ENCODE assay signal across 10 cellular contexts in genomic region chr11:76805206-76805913, GRCh38. TPM values are rescaled to one million over a fixed set of nuclear protein-coding genes. Genes with fewer than 3 reads are reported as not detected.
A peak's percentile ranks its signal among the peaks of the same experiment; 100 is the strongest.
DNase-seq lines count a peak whose midpoint lies in the region; ATAC-seq and TF ChIP-seq lines count a peak whose summit lies in the region.
"Had no signal": no experiment of that assay in that cellular context is flagged by ENCODE, and none has a peak within 500 bp of the region (broad histone marks: within the 10 kb centered on the region; RNA-seq: fewer than 3 reads in every experiment).

No MANE protein-coding gene starts in this region.

- H3K9me3 ChIP-seq in psoas muscle: no peaks in the 10 kb centered on the region
- H3K9me3 ChIP-seq in H9 (ENCODE audit: control insufficient read depth, low read depth, low read length): no peaks in the 10 kb centered on the region

- peaks cover 35% of the 10 kb centered on the region for H3K27me3 Mint-ChIP-seq in activated T-cell treated with anti-CD3 and anti-CD28 coated beads, Interleukin-2, amount 50 U/mL, for 24 hours
- peaks cover 39% of the 10 kb centered on the region for H3K27me3 Mint-ChIP-seq in stimulated activated naive CD8-positive, alpha-beta T cell treated with anti-CD3 and anti-CD28 coated beads, Interleukin-15, amount 100 ng/mL, for 72 hours
- peaks cover 3% of the 10 kb centered on the region for H3K27me3 Mint-ChIP-seq in H9 (ENCODE audit: low read depth)

- H3K4me3 Mint-ChIP-seq in activated T-cell treated with anti-CD3 and anti-CD28 coated beads, Interleukin-2, amount 50 U/mL, for 24 hours: no peak overlapping the region
- no peak overlapping the region for H3K4me3 Mint-ChIP-seq in stimulated activated naive CD8-positive, alpha-beta T cell treated with anti-CD3 and anti-CD28 coated beads, Interleukin-15, amount 100 ng/mL, for 72 hours
- no peak overlapping the region for H3K4me3 Mint-ChIP-seq in H9

- no peaks in the 10 kb centered on the region for H3K36me3 Mint-ChIP-seq in activated T-cell treated with anti-CD3 and anti-CD28 coated beads, Interleukin-2, amount 50 U/mL, for 24 hours (ENCODE audit: low read depth)
- peaks cover 0 to 3% (median 0%) of the 10 kb centered on the region in 3 experiments; a peak in 2 of 7 replicates for H3K36me3 Mint-ChIP-seq in H9 (ENCODE audit: insufficient read depth in 1 of 3, low read depth in 3 of 3)

- H2BK12ac ChIP-seq in H9 (ENCODE audit: insufficient read length, low read depth, low read length): no peak overlapping the region

- H3K9me3 Mint-ChIP-seq in activated T-cell treated with anti-CD3 and anti-CD28 coated beads, Interleukin-2, amount 50 U/mL, for 24 hours: no peaks in the 10 kb centered on the region
- peaks cover 0 to 2% of the 10 kb centered on the region in 2 donors for H3K9me3 Mint-ChIP-seq in stimulated activated naive CD8-positive, alpha-beta T cell treated with anti-CD3 and anti-CD28 coated beads, Interleukin-15, amount 100 ng/mL, for 72 hours
- H3K9me3 Mint-ChIP-seq in H9: no peaks in the 10 kb centered on the region; a peak in 1 of 5 replicates

- no peak overlapping the region for H2BK20ac ChIP-seq in H9 (ENCODE audit: low read depth, low read length, poor library complexity, severe bottlenecking)

- no peak overlapping the region for H3K4me2 ChIP-seq in H9 (ENCODE audit: insufficient read depth, insufficient read length, low read length)

- intact Hi-C loops in psoas muscle (cut with DNase I): loop anchor here in 1 of 2 donors (5.0 kb wide), 1 partner anchor 287 kb away; no protein-coding TSS in a partner anchor

- H3K4me1 Mint-ChIP-seq in activated T-cell treated with anti-CD3 and anti-CD28 coated beads, Interleukin-2, amount 50 U/mL, for 24 hours (ENCODE audit: low read depth): peaks cover 33% of the 10 kb centered on the region
- H3K4me1 Mint-ChIP-seq in stimulated activated naive CD8-positive, alpha-beta T cell treated with anti-CD3 and anti-CD28 coated beads, Interleukin-15, amount 100 ng/mL, for 72 hours: peaks cover 50% of the 10 kb centered on the region
- peaks cover 40 to 59% of the 10 kb centered on the region in 2 experiments for H3K4me1 Mint-ChIP-seq in H9

- H4K91ac ChIP-seq in H9 (ENCODE audit: insufficient read length, low read depth, low read length): no peak overlapping the region

- no peaks in the 10 kb centered on the region for H3K36me3 ChIP-seq in psoas muscle (ENCODE audit: insufficient read depth in 1 of 2, low read depth in 1 of 2)

- no peaks in the 10 kb centered on the region for H4K20me1 ChIP-seq in H9 (ENCODE audit: control insufficient read depth, insufficient read depth, insufficient read length)

- H3K4me1 ChIP-seq in psoas muscle (no peaks in the 10 kb centered on the region), H9 (ENCODE audit: insufficient read depth, low read length) (no peaks in the 10 kb centered on the region; the same call in 1 of the 2 replicates)

- H2BK120ac ChIP-seq in H9 (ENCODE audit: low read depth, low read length, poor library complexity, severe bottlenecking): no peak overlapping the region

- H3K27ac ChIP-seq in psoas muscle (no peak overlapping the region), H9 (ENCODE audit: insufficient read length, low read depth, low read length) (no peak overlapping the region)

- ATAC-seq in stimulated activated naive CD8-positive, alpha-beta T cell treated with anti-CD3 and anti-CD28 coated beads, Interleukin-15, amount 100 ng/mL, for 72 hours: peak; percentile 67
- no peak for ATAC-seq in psoas muscle
- no peak for ATAC-seq in HG02798 (IDR thresholded peaks at IDR 0.05; ENCODE audit: poor library complexity, unreplicated experiment)

- no peak overlapping the region for H2BK5ac ChIP-seq in H9 (ENCODE audit: insufficient read length, low read length)

- no peak overlapping the region for H2AFZ ChIP-seq in H9 (ENCODE audit: low read length)

- no peak overlapping the region for H4K5ac ChIP-seq in H9 (ENCODE audit: insufficient read length, low read depth, low read length)

- H4K8ac ChIP-seq in H9 (replicated peaks; ENCODE audit: insufficient read length, low read depth, low read length): no peak overlapping the region

- H3K9ac ChIP-seq in H9 (ENCODE audit: extremely low read depth, insufficient read length, low read length): no peak overlapping the region

- TF ChIP-seq CTCF in psoas muscle (IDR thresholded peaks at IDR 0.05) (no peak), H9 (conservative IDR thresholded peaks at IDR 0.05) (no peak)

- 64 to 71% (median 70%) methylated on average over 8 of the region's 8 CpGs for WGBS in psoas muscle, 3 donors
- WGBS in H9 (ENCODE audit: extremely low coverage, insufficient read length, low lambda C conversion rate): no CpG with 5 or more reads among the region's 8 CpGs

- no peak overlapping the region; the same call in 1 of the 2 replicates for H3K14ac ChIP-seq in H9 (ENCODE audit: insufficient read depth, low read length)

- no peaks in the 10 kb centered on the region for H3K27me3 ChIP-seq in psoas muscle (ENCODE audit: insufficient read depth in 3 of 3, low read length in 2 of 3)
- H3K27me3 ChIP-seq in H9 (ENCODE audit: insufficient read depth, low read length): no peaks in the 10 kb centered on the region

- H3T11ph ChIP-seq in H9 (ENCODE audit: low read length): no peak overlapping the region

- H3K56ac ChIP-seq in H9 (ENCODE audit: insufficient read length, low read depth, low read length): no peak overlapping the region

- no peak overlapping the region for H3K4ac ChIP-seq in H9 (ENCODE audit: low read depth, low read length)

- no peaks in the 10 kb centered on the region for H3K79me1 ChIP-seq in H9 (ENCODE audit: insufficient read depth, low read depth, low read length, poor library complexity, severe bottlenecking)

- H3K23ac ChIP-seq in H9 (ENCODE audit: insufficient read length, low read depth, low read length): no peak overlapping the region

- no peak overlapping the region for H2BK15ac ChIP-seq in H9 (ENCODE audit: low read depth, low read length)

- H3K27ac Mint-ChIP-seq in activated T-cell treated with anti-CD3 and anti-CD28 coated beads, Interleukin-2, amount 50 U/mL, for 24 hours: peak overlapping the region; percentile 4
- H3K27ac Mint-ChIP-seq in stimulated activated naive CD8-positive, alpha-beta T cell treated with anti-CD3 and anti-CD28 coated beads, Interleukin-15, amount 100 ng/mL, for 72 hours: no peak overlapping the region
- H3K27ac Mint-ChIP-seq in H9: no peak overlapping the region

- no peak overlapping the region for H3K18ac ChIP-seq in H9 (ENCODE audit: insufficient read length, low read depth, low read length)

- H3K79me2 ChIP-seq in H9 (ENCODE audit: insufficient read depth, low read length): no peaks in the 10 kb centered on the region

- no peak for DNase-seq in activated T-cell treated with anti-CD3 and anti-CD28 coated beads, Interleukin-2, amount 50 U/mL, for 24 hours
- DNase-seq in activated T-cell treated with anti-CD3 and anti-CD28 coated beads, Interleukin-2, amount 50 U/mL, for 1 hour: no peak
- peak; percentile 72 to 75 for DNase-seq in activated T-cell treated with anti-CD3 and anti-CD28 coated beads, Interleukin-2, amount 50 U/mL, for 48 hours
- peak; percentile 8 for DNase-seq in iPS-NIHi11 (ENCODE audit: low spot score)
- peak in 1 of 2 donors; percentile 63 for DNase-seq in stimulated activated naive CD8-positive, alpha-beta T cell treated with anti-CD3 and anti-CD28 coated beads, Interleukin-15, amount 100 ng/mL, for 72 hours
- no peak for DNase-seq in psoas muscle
- no peak for DNase-seq in H9
- DNase-seq: glutamatergic neuron; NK-92 treated with Interleukin-12 subunit alpha and Interleukin-12 subunit beta, amount 100 ng/mL, for 24 hours had no signal

- H3K23me2 ChIP-seq in H9 (ENCODE audit: insufficient read length, low read depth, low read length, poor library complexity, severe bottlenecking): no peaks in the 10 kb centered on the region

- no peak overlapping the region for H3K4me3 ChIP-seq in psoas muscle

- H2AK5ac ChIP-seq in H9 (ENCODE audit: insufficient read length, low read length): no peak overlapping the region

RNA-seq across cellular contexts. Expression of gene TSKU, which starts 22.2 kb away (rescaled TPM):
- total RNA-seq in psoas muscle (10 to 100 TPM in 1 of 4 donors, 1 to 10 TPM in 3; 3.1 to 11.4 (median 3.8) TPM), H9 (2021) (25.4 and 27.4 TPM in 2 replicates)
- 1 to 10 TPM; 3.2 to 5.1 (median 4.7) TPM for polyA plus RNA-seq in psoas muscle

RNA-seq across cellular contexts. Expression of gene ACER3, which starts 55.4 kb away (rescaled TPM):
- 1 to 10 TPM; 3.4 to 6.3 (median 5.4) TPM for total RNA-seq in psoas muscle
- polyA plus RNA-seq in psoas muscle: 1 to 10 TPM in 2 of 3 donors, under 1 TPM in 1; 0.76 to 2.4 (median 1.1) TPM
- 14.7 and 17.2 TPM in 2 replicates for total RNA-seq in H9 (2021)

Comparison
In these comparisons a context has a peak if more than half of its experiments do, and no peak if none do; other contexts are left out.
1. DNase-seq: peak in activated T-cell treated with anti-CD3 and anti-CD28 coated beads, Interleukin-2, amount 50 U/mL, for 48 hours (2 of 2) and iPS-NIHi11 (single experiment); none in activated T-cell treated with anti-CD3 and anti-CD28 coated beads, Interleukin-2, amount 50 U/mL, for 24 hours (single experiment), activated T-cell treated with anti-CD3 and anti-CD28 coated beads, Interleukin-2, amount 50 U/mL, for 1 hour (single experiment), psoas muscle (0 of 2) and H9 (single experiment).